1 cellular context compared by ENCODE assay signal in the genomic region with DNA sequence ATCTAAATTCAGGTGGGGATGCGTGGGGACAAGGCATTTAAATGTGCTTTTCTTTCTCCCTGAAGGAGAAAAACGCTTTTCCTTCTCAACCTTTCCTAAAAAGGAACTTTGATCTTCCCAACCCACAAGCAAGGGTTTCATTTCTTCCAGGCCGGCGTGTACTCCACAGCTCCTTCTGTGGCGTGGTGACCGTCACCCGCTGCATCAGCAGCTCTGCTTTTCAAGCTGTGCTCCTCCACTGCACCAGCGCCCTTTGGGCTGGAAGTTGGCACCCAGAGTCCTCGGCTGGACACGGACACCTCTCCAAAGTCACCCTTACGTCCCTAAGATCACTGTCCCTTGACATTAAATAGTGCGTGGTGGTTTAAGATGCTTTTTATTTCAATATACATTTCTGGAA.
TF ChIP-seq lines count a peak whose summit lies in the region.

No MANE protein-coding gene starts in this region.

TF ChIP-seq in HCT116, 20 proteins besides CTCF, POLR2A, EP300 and RAD21:
- no peak for TF ChIP-seq SRF (IDR thresholded peaks at IDR 0.05; ENCODE audit: low read depth)
- TF ChIP-seq ZFX (IDR thresholded peaks at IDR 0.05): no peak
- TF ChIP-seq, protein P1, sequence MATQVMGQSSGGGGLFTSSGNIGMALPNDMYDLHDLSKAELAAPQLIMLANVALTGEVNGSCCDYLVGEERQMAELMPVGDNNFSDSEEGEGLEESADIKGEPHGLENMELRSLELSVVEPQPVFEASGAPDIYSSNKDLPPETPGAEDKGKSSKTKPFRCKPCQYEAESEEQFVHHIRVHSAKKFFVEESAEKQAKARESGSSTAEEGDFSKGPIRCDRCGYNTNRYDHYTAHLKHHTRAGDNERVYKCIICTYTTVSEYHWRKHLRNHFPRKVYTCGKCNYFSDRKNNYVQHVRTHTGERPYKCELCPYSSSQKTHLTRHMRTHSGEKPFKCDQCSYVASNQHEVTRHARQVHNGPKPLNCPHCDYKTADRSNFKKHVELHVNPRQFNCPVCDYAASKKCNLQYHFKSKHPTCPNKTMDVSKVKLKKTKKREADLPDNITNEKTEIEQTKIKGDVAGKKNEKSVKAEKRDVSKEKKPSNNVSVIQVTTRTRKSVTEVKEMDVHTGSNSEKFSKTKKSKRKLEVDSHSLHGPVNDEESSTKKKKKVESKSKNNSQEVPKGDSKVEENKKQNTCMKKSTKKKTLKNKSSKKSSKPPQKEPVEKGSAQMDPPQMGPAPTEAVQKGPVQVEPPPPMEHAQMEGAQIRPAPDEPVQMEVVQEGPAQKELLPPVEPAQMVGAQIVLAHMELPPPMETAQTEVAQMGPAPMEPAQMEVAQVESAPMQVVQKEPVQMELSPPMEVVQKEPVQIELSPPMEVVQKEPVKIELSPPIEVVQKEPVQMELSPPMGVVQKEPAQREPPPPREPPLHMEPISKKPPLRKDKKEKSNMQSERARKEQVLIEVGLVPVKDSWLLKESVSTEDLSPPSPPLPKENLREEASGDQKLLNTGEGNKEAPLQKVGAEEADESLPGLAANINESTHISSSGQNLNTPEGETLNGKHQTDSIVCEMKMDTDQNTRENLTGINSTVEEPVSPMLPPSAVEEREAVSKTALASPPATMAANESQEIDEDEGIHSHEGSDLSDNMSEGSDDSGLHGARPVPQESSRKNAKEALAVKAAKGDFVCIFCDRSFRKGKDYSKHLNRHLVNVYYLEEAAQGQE (IDR thresholded peaks at IDR 0.05; ENCODE audit: low read depth): no peak
- no peak for TF ChIP-seq FOSL1 (IDR thresholded peaks at IDR 0.05; ENCODE audit: low read depth)
- no peak for TF ChIP-seq TCF7L2 (IDR thresholded peaks at IDR 0.05; ENCODE audit: borderline replicate concordance, extremely low read depth, insufficient read depth, insufficient read length)
- TF ChIP-seq, protein P2, sequence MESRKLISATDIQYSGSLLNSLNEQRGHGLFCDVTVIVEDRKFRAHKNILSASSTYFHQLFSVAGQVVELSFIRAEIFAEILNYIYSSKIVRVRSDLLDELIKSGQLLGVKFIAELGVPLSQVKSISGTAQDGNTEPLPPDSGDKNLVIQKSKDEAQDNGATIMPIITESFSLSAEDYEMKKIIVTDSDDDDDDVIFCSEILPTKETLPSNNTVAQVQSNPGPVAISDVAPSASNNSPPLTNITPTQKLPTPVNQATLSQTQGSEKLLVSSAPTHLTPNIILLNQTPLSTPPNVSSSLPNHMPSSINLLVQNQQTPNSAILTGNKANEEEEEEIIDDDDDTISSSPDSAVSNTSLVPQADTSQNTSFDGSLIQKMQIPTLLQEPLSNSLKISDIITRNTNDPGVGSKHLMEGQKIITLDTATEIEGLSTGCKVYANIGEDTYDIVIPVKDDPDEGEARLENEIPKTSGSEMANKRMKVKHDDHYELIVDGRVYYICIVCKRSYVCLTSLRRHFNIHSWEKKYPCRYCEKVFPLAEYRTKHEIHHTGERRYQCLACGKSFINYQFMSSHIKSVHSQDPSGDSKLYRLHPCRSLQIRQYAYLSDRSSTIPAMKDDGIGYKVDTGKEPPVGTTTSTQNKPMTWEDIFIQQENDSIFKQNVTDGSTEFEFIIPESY (IDR thresholded peaks at IDR 0.05; ENCODE audit: extremely low read depth, insufficient replicate concordance, low read length): no peak
- no peak for TF ChIP-seq CBX3 (IDR thresholded peaks at IDR 0.05; ENCODE audit: low read depth)
- no peak for TF ChIP-seq CEBPB (IDR thresholded peaks at IDR 0.05; ENCODE audit: low read depth)
- no peak for TF ChIP-seq EZH2phosphoT487 (IDR thresholded peaks at IDR 0.05; ENCODE audit: borderline replicate concordance)
- TF ChIP-seq SIN3A (IDR thresholded peaks at IDR 0.05; ENCODE audit: low read depth): no peak
- no peak for TF ChIP-seq ELF1 (IDR thresholded peaks at IDR 0.05; ENCODE audit: borderline replicate concordance, low read depth)
- no peak for TF ChIP-seq YY1 (IDR thresholded peaks at IDR 0.05; ENCODE audit: extremely low read depth, insufficient replicate concordance, low read depth, low read length)
- TF ChIP-seq, protein P3, sequence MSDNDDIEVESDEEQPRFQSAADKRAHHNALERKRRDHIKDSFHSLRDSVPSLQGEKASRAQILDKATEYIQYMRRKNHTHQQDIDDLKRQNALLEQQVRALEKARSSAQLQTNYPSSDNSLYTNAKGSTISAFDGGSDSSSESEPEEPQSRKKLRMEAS (IDR thresholded peaks at IDR 0.05): no peak
- TF ChIP-seq, protein P4, sequence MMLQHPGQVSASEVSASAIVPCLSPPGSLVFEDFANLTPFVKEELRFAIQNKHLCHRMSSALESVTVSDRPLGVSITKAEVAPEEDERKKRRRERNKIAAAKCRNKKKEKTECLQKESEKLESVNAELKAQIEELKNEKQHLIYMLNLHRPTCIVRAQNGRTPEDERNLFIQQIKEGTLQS (IDR thresholded peaks at IDR 0.05): no peak
